1 cellular context compared by ENCODE assay signal in the genomic region with DNA sequence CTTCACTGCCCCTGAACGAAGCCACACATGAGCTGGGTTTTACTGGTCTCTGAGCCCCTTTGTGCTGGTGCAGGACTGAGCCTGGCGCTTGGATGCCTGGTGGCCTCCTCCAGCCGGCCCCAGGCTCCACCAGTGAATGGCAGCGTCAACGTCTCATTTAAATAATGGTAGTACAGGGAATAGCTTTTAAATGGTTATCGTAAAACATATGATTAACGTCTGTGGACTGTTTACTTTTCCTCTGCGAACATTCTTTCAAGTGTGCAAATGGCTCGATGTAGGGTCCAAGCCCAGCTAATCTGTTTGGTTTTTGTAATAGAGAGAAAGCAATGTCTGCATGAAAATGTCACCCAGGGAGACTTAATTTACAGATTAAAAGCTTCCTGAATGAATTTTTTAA.
TF ChIP-seq lines count a peak whose summit lies in the region.

No MANE protein-coding gene starts in this region.

TF ChIP-seq in SK-N-SH, 30 proteins besides CTCF, POLR2A, EP300 and RAD21 (continued from another document):
- no peak for TF ChIP-seq TAF1 (IDR thresholded peaks at IDR 0.05; ENCODE audit: borderline replicate concordance, low read depth, low read length)
- TF ChIP-seq, protein P1, sequence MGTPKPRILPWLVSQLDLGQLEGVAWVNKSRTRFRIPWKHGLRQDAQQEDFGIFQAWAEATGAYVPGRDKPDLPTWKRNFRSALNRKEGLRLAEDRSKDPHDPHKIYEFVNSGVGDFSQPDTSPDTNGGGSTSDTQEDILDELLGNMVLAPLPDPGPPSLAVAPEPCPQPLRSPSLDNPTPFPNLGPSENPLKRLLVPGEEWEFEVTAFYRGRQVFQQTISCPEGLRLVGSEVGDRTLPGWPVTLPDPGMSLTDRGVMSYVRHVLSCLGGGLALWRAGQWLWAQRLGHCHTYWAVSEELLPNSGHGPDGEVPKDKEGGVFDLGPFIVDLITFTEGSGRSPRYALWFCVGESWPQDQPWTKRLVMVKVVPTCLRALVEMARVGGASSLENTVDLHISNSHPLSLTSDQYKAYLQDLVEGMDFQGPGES (IDR thresholded peaks at IDR 0.05; ENCODE audit: low read depth, low read length) = no peak
- TF ChIP-seq SMC3 (IDR thresholded peaks at IDR 0.05; ENCODE audit: low read depth, low read length) = no peak
- TF ChIP-seq GABPA (IDR thresholded peaks at IDR 0.05; ENCODE audit: low read depth) = no peak
- TF ChIP-seq ELF1 (IDR thresholded peaks at IDR 0.05) = no peak
- no peak for TF ChIP-seq MXI1 (IDR thresholded peaks at IDR 0.05; ENCODE audit: low read depth, low read length)
- TF ChIP-seq FOSL2 (IDR thresholded peaks at IDR 0.05; ENCODE audit: borderline replicate concordance, low read depth) = no peak
- TF ChIP-seq, protein P2, sequence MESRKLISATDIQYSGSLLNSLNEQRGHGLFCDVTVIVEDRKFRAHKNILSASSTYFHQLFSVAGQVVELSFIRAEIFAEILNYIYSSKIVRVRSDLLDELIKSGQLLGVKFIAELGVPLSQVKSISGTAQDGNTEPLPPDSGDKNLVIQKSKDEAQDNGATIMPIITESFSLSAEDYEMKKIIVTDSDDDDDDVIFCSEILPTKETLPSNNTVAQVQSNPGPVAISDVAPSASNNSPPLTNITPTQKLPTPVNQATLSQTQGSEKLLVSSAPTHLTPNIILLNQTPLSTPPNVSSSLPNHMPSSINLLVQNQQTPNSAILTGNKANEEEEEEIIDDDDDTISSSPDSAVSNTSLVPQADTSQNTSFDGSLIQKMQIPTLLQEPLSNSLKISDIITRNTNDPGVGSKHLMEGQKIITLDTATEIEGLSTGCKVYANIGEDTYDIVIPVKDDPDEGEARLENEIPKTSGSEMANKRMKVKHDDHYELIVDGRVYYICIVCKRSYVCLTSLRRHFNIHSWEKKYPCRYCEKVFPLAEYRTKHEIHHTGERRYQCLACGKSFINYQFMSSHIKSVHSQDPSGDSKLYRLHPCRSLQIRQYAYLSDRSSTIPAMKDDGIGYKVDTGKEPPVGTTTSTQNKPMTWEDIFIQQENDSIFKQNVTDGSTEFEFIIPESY (IDR thresholded peaks at IDR 0.05; ENCODE audit: borderline replicate concordance, low read depth) = no peak
